1 cellular context compared by ENCODE assay signal in genomic region chr1:30028939-30029338, GRCh38.
A peak's percentile ranks its signal among the peaks of the same experiment; 100 is the strongest.
TF ChIP-seq lines count a peak whose summit lies in the region.

No MANE protein-coding gene starts in this region.

TF ChIP-seq in K562, 482 proteins besides CTCF, POLR2A, EP300 and RAD21 (continued from another document):
- TF ChIP-seq E4F1 (CRISPR knock-in tag; IDR thresholded peaks at IDR 0.05; ENCODE audit: borderline replicate concordance) (no peak), SUPT5H (IDR thresholded peaks at IDR 0.05) (no peak), ZBTB17 (CRISPR knock-in tag; IDR thresholded peaks at IDR 0.05) (peak; percentile 81), MLLT1 (IDR thresholded peaks at IDR 0.05) (peak in 1 of 2 experiments; percentile 96; a peak in 2 of 4 replicates)
